In genomic region chr15:101306341-101307047, GRCh38 we compare ENCODE assay signal across 11 cellular contexts.
"Had no signal": no experiment of that assay in that cellular context is flagged by ENCODE, and none has a peak within 500 bp of the region (broad histone marks: within the 10 kb centered on the region; RNA-seq: fewer than 3 reads in every experiment).

No MANE protein-coding gene starts in this region.

- H3K9me3 ChIP-seq: psoas muscle, sigmoid colon, thoracic aorta had no signal

- H3K36me3 Mint-ChIP-seq: activated naive CD8-positive, alpha-beta T cell had no signal

- H3K79me2 ChIP-seq: hepatocyte had no signal

- H3K4me1 ChIP-seq: psoas muscle, sigmoid colon had no signal

- H3K9me3 Mint-ChIP-seq: activated CD4-positive, alpha-beta T cell treated with anti-CD3 and anti-CD28 coated beads, Interleukin-2, amount 10 ng/mL, durations not matched to agents 24 days and 14 days; stimulated activated naive CD8-positive, alpha-beta T cell treated with anti-CD3 and anti-CD28 coated beads, Interleukin-15, amount 100 ng/mL, for 72 hours had no signal

- H3K27me3 ChIP-seq: hepatocyte had no signal

- H3K4me2 ChIP-seq: hepatocyte had no signal

- H3K4me1 Mint-ChIP-seq: activated CD4-positive, alpha-beta T cell treated with anti-CD3 and anti-CD28 coated beads, Interleukin-2, amount 10 ng/mL, durations not matched to agents 24 days and 14 days; stimulated activated naive CD8-positive, alpha-beta T cell treated with anti-CD3 and anti-CD28 coated beads, Interleukin-15, amount 100 ng/mL, for 72 hours had no signal

- H3K4me3 Mint-ChIP-seq: activated CD4-positive, alpha-beta T cell treated with anti-CD3 and anti-CD28 coated beads, Interleukin-2, amount 10 ng/mL, durations not matched to agents 24 days and 14 days; activated naive CD8-positive, alpha-beta T cell; stimulated activated naive CD8-positive, alpha-beta T cell treated with anti-CD3 and anti-CD28 coated beads, Interleukin-15, amount 100 ng/mL, for 72 hours had no signal

- H3K27me3 Mint-ChIP-seq: activated CD4-positive, alpha-beta T cell treated with anti-CD3 and anti-CD28 coated beads, Interleukin-2, amount 10 ng/mL, durations not matched to agents 24 days and 14 days; activated naive CD8-positive, alpha-beta T cell; stimulated activated naive CD8-positive, alpha-beta T cell treated with anti-CD3 and anti-CD28 coated beads, Interleukin-15, amount 100 ng/mL, for 72 hours had no signal

- DNase-seq: activated CD4-positive, alpha-beta T cell treated with anti-CD3 and anti-CD28 coated beads, Interleukin-2, amount 10 ng/mL, durations not matched to agents 24 days and 14 days; activated CD4-positive, CD25-positive, alpha-beta regulatory T cell; amniotic stem cell; psoas muscle; sigmoid colon; stimulated activated CD4-positive, alpha-beta T cell treated with anti-CD3 and anti-CD28 coated beads, Interleukin-1b, Interleukin-23, amount 100 ng/mL, for 48 hours; stimulated activated naive CD8-positive, alpha-beta T cell treated with anti-CD3 and anti-CD28 coated beads, Interleukin-15, amount 100 ng/mL, for 72 hours; SW 1271 had no signal

- H3K27ac ChIP-seq: hepatocyte, psoas muscle, sigmoid colon, thoracic aorta had no signal

- H3K4me3 ChIP-seq: hepatocyte, psoas muscle, sigmoid colon, thoracic aorta had no signal

- H3K36me3 ChIP-seq: sigmoid colon, thoracic aorta had no signal

- H2AFZ ChIP-seq: hepatocyte had no signal

- H3K27ac Mint-ChIP-seq: activated CD4-positive, alpha-beta T cell treated with anti-CD3 and anti-CD28 coated beads, Interleukin-2, amount 10 ng/mL, durations not matched to agents 24 days and 14 days; activated naive CD8-positive, alpha-beta T cell had no signal
